In genomic region chr6:142462260-142462659, GRCh38 we compare ENCODE assay signal across 1 cellular context.
TF ChIP-seq lines count a peak whose summit lies in the region.

No MANE protein-coding gene starts in this region.

TF ChIP-seq in HepG2, 621 proteins besides CTCF, POLR2A, EP300 and RAD21 (continued from another document):
- TF ChIP-seq, protein P1, sequence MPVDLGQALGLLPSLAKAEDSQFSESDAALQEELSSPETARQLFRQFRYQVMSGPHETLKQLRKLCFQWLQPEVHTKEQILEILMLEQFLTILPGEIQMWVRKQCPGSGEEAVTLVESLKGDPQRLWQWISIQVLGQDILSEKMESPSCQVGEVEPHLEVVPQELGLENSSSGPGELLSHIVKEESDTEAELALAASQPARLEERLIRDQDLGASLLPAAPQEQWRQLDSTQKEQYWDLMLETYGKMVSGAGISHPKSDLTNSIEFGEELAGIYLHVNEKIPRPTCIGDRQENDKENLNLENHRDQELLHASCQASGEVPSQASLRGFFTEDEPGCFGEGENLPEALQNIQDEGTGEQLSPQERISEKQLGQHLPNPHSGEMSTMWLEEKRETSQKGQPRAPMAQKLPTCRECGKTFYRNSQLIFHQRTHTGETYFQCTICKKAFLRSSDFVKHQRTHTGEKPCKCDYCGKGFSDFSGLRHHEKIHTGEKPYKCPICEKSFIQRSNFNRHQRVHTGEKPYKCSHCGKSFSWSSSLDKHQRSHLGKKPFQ (CRISPR knock-in tag; IDR thresholded peaks at IDR 0.05; ENCODE audit: insufficient replicate concordance), result no peak
- TF ChIP-seq, protein P2, sequence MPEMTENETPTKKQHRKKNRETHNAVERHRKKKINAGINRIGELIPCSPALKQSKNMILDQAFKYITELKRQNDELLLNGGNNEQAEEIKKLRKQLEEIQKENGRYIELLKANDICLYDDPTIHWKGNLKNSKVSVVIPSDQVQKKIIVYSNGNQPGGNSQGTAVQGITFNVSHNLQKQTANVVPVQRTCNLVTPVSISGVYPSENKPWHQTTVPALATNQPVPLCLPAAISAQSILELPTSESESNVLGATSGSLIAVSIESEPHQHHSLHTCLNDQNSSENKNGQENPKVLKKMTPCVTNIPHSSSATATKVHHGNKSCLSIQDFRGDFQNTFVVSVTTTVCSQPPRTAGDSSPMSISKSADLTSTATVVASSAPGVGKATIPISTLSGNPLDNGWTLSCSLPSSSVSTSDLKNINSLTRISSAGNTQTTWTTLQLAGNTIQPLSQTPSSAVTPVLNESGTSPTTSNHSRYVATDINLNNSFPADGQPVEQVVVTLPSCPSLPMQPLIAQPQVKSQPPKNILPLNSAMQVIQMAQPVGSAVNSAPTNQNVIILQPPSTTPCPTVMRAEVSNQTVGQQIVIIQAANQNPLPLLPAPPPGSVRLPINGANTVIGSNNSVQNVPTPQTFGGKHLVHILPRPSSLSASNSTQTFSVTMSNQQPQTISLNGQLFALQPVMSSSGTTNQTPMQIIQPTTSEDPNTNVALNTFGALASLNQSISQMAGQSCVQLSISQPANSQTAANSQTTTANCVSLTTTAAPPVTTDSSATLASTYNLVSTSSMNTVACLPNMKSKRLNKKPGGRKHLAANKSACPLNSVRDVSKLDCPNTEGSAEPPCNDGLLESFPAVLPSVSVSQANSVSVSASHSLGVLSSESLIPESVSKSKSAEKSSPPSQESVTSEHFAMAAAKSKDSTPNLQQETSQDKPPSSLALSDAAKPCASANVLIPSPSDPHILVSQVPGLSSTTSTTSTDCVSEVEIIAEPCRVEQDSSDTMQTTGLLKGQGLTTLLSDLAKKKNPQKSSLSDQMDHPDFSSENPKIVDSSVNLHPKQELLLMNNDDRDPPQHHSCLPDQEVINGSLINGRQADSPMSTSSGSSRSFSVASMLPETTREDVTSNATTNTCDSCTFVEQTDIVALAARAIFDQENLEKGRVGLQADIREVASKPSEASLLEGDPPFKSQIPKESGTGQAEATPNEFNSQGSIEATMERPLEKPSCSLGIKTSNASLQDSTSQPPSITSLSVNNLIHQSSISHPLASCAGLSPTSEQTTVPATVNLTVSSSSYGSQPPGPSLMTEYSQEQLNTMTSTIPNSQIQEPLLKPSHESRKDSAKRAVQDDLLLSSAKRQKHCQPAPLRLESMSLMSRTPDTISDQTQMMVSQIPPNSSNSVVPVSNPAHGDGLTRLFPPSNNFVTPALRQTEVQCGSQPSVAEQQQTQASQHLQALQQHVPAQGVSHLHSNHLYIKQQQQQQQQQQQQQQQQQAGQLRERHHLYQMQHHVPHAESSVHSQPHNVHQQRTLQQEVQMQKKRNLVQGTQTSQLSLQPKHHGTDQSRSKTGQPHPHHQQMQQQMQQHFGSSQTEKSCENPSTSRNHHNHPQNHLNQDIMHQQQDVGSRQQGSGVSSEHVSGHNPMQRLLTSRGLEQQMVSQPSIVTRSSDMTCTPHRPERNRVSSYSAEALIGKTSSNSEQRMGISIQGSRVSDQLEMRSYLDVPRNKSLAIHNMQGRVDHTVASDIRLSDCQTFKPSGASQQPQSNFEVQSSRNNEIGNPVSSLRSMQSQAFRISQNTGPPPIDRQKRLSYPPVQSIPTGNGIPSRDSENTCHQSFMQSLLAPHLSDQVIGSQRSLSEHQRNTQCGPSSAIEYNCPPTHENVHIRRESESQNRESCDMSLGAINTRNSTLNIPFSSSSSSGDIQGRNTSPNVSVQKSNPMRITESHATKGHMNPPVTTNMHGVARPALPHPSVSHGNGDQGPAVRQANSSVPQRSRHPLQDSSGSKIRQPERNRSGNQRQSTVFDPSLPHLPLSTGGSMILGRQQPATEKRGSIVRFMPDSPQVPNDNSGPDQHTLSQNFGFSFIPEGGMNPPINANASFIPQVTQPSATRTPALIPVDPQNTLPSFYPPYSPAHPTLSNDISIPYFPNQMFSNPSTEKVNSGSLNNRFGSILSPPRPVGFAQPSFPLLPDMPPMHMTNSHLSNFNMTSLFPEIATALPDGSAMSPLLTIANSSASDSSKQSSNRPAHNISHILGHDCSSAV (CRISPR knock-in tag; IDR thresholded peaks at IDR 0.05; ENCODE audit: borderline replicate concordance), result no peak
- no peak for TF ChIP-seq CSRNP1 (CRISPR knock-in tag; IDR thresholded peaks at IDR 0.05)
- no peak for TF ChIP-seq ZNF670 (CRISPR knock-in tag; IDR thresholded peaks at IDR 0.05; ENCODE audit: borderline replicate concordance)
- no peak for TF ChIP-seq FUBP1 (CRISPR knock-in tag; IDR thresholded peaks at IDR 0.05; ENCODE audit: borderline replicate concordance)
- TF ChIP-seq PAX8 (CRISPR knock-in tag; IDR thresholded peaks at IDR 0.05; ENCODE audit: borderline replicate concordance), result no peak
- no peak for TF ChIP-seq SRF (IDR thresholded peaks at IDR 0.05; ENCODE audit: low read depth, low read length)
